ENCODE assay signal across 6 cellular contexts in the genomic region with DNA sequence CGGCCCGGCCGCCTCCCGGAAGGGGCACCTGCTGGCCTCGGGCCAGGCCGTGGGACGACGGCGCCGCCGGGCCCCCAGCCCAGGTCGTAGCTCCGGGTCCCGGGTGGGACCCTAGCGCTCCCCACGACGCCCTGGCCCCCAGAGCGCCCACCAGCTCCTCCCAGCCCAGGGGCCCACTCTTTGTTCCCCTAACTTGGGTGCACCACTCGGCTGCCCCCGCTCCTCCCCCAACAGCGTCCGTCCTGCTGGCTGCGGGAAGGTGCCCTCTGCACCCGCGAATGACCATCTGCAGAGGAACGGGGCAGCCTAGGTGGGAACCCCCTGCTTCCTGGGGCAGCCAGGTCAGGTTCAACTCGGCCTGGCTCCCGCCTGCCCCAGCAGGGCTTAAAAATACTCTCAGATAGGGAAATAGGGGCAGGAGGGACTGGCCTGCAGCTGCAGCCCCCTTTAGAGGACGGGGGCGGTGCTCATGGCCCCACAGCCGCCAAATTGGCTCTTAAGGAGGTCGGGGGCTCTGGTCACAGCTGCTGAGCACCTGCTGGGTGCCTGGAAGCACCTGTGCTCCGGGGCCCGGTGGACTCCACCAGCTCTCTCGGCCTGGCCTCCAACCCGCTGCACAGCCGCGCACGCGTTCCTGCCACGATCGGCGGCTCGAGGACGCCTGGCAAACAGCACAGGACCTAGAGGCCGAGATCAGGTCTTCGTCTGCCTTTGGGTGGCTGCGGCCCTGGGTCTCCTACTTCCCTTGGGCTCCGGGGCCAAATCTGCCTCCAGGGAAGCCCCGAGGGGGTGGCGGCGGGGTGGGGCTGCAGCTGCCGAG. TPM values are rescaled to one million over a fixed set of nuclear protein-coding genes. Genes with fewer than 3 reads are reported as not detected.
DNase-seq lines count a peak whose midpoint lies in the region.

No MANE protein-coding gene starts in this region.

- H2AFZ ChIP-seq in ACC112 (ENCODE audit: low read length, unreplicated experiment) = no peak overlapping the region

- peak; percentile 11 for DNase-seq in NCI-H128 (lab: John Stamatoyannopoulos, UW; ENCODE audit: unreplicated experiment)
- no peak for DNase-seq in effector memory CD4-positive, alpha-beta T cell
- DNase-seq in skeletal muscle cell (ENCODE audit: low read depth) = no peak
- DNase-seq in cortex of kidney (lab: John Stamatoyannopoulos, UW) = no peak
- DNase-seq in cerebellum (ENCODE audit: low spot score) = no peak

- H3K27me3 ChIP-seq in ACC112 (ENCODE audit: insufficient read depth, low read length) = no peaks in the 10 kb centered on the region
- peaks cover 43% of the 10 kb centered on the region for H3K27me3 ChIP-seq in effector memory CD4-positive, alpha-beta T cell (replicated peaks; ENCODE audit: control insufficient read depth, insufficient read depth, low read length, poor library complexity, severe bottlenecking)

- H3K79me2 ChIP-seq in ACC112 (ENCODE audit: control insufficient read depth, insufficient read depth, low read length, unreplicated experiment) = no peaks in the 10 kb centered on the region

- no peak overlapping the region for H3K27ac ChIP-seq in ACC112 (ENCODE audit: low read depth, low read length)
- no peak overlapping the region for H3K27ac ChIP-seq in effector memory CD4-positive, alpha-beta T cell (ENCODE audit: insufficient read depth, low read length, poor library complexity, severe bottlenecking)

- no peaks in the 10 kb centered on the region for H3K36me3 ChIP-seq in ACC112 (ENCODE audit: insufficient read depth, low read length)
- H3K36me3 ChIP-seq in effector memory CD4-positive, alpha-beta T cell (ENCODE audit: control insufficient read depth, insufficient read depth, low read length) = no peaks in the 10 kb centered on the region

- peak overlapping the region; percentile 63 for H3K4me3 ChIP-seq in ACC112 (ENCODE audit: low read depth, low read length)
- peak overlapping the region; percentile 53 for H3K4me3 ChIP-seq in effector memory CD4-positive, alpha-beta T cell (ENCODE audit: insufficient read depth, low read depth, low read length, poor library complexity, severe bottlenecking)
- peak overlapping the region; percentile 37 for H3K4me3 ChIP-seq in skeletal muscle cell (ENCODE audit: low read depth, low read length)

- no peaks in the 10 kb centered on the region for H3K9me3 ChIP-seq in effector memory CD4-positive, alpha-beta T cell (ENCODE audit: control insufficient read depth, low read length)

- peaks cover 58% of the 10 kb centered on the region for H3K4me1 ChIP-seq in ACC112 (ENCODE audit: control insufficient read depth, insufficient read depth, low read length, unreplicated experiment)
- peaks cover 16% of the 10 kb centered on the region for H3K4me1 ChIP-seq in effector memory CD4-positive, alpha-beta T cell (ENCODE audit: control insufficient read depth, insufficient read depth, low read length, poor library complexity, severe bottlenecking)

RNA-seq across cellular contexts. Expression of a gene that starts 0.6 kb away (rescaled TPM):
- total RNA-seq in cerebellum = 24.6 TPM

RNA-seq across cellular contexts. Expression of a gene that starts 19.2 kb away (rescaled TPM):
- total RNA-seq in cerebellum = 422 TPM

RNA-seq across cellular contexts. Expression of a gene that starts 39.4 kb away (rescaled TPM):
- total RNA-seq in cerebellum = 5.4 TPM

RNA-seq across cellular contexts. Expression of a gene that starts 59.6 kb away (rescaled TPM):
- not detected for total RNA-seq in cerebellum
